In genomic region chr6:43773050-43773956, GRCh38 we compare ENCODE assay signal across 1 cellular context.
TF ChIP-seq lines count a peak whose summit lies in the region.

No MANE protein-coding gene starts in this region.

TF ChIP-seq in GM12878, 131 proteins besides CTCF, POLR2A, EP300 and RAD21 (continued from another document):
- TF ChIP-seq CEBPZ (IDR thresholded peaks at IDR 0.05; ENCODE audit: low read depth, low read length) (no peak), FOXM1 (IDR thresholded peaks at IDR 0.05; ENCODE audit: low read depth, low read length) (no peak), CUX1 (IDR thresholded peaks at IDR 0.05; ENCODE audit: insufficient replicate concordance, low read depth, low read length) (no peak), E4F1 (IDR thresholded peaks at IDR 0.05; ENCODE audit: borderline replicate concordance, partially characterized antibody) (no peak), IKZF2 (IDR thresholded peaks at IDR 0.05) (peak in 1 of 2 experiments; percentile 13; a peak in 1 of 4 replicates), SREBF2 (IDR thresholded peaks at IDR 0.05; ENCODE audit: low read length) (no peak), ZNF384 (IDR thresholded peaks at IDR 0.05; ENCODE audit: borderline replicate concordance, low read depth, low read length) (no peak), RFX5 (IDR thresholded peaks at IDR 0.05; ENCODE audit: low read depth, low read length) (no peak), ELK1 (IDR thresholded peaks at IDR 0.05; ENCODE audit: low read depth, low read length) (no peak), DPF2 (IDR thresholded peaks at IDR 0.05) (no peak), SMAD5 (IDR thresholded peaks at IDR 0.05; ENCODE audit: low read depth) (no peak), JUNB (IDR thresholded peaks at IDR 0.05) (no peak), CBFB (IDR thresholded peaks at IDR 0.05; ENCODE audit: low read depth) (no peak), CBX3 (IDR thresholded peaks at IDR 0.05; ENCODE audit: borderline replicate concordance, low read depth) (no peak), ZNF217 (IDR thresholded peaks at IDR 0.05) (no peak), NR2C1 (IDR thresholded peaks at IDR 0.05) (no peak), EGR1 (IDR thresholded peaks at IDR 0.05; ENCODE audit: borderline replicate concordance in 1 of 2, low read depth in 2 of 2, low read length in 2 of 2) (no peak), SMC3 (IDR thresholded peaks at IDR 0.05; ENCODE audit: borderline replicate concordance, low read length) (peak; percentile 55; the same call in 1 of the 2 replicates), PKNOX1 (IDR thresholded peaks at IDR 0.05) (no peak), CREM (IDR thresholded peaks at IDR 0.05; ENCODE audit: low read depth) (no peak), ZBTB4 (CRISPR knock-in tag; IDR thresholded peaks at IDR 0.05) (no peak), WRNIP1 (IDR thresholded peaks at IDR 0.05; ENCODE audit: borderline replicate concordance, low read depth, low read length) (no peak), MEF2B (IDR thresholded peaks at IDR 0.05; ENCODE audit: partially characterized antibody, poor library complexity, severe bottlenecking) (peak; percentile 16), SREBF1 (IDR thresholded peaks at IDR 0.05; ENCODE audit: low read length) (no peak), USF2 (IDR thresholded peaks at IDR 0.05; ENCODE audit: borderline replicate concordance, low read depth, low read length) (no peak), SP1 (IDR thresholded peaks at IDR 0.05; ENCODE audit: low read depth, low read length) (no peak), PML (IDR thresholded peaks at IDR 0.05; ENCODE audit: low read length) (no peak), SIN3A (IDR thresholded peaks at IDR 0.05; ENCODE audit: low read depth, low read length) (no peak), SUZ12 (IDR thresholded peaks at IDR 0.05; ENCODE audit: unreplicated experiment) (no peak)
TF ChIP-seq in GM12878: peak in this region for 14.
